8 cellular contexts compared by ENCODE assay signal in the genomic region with DNA sequence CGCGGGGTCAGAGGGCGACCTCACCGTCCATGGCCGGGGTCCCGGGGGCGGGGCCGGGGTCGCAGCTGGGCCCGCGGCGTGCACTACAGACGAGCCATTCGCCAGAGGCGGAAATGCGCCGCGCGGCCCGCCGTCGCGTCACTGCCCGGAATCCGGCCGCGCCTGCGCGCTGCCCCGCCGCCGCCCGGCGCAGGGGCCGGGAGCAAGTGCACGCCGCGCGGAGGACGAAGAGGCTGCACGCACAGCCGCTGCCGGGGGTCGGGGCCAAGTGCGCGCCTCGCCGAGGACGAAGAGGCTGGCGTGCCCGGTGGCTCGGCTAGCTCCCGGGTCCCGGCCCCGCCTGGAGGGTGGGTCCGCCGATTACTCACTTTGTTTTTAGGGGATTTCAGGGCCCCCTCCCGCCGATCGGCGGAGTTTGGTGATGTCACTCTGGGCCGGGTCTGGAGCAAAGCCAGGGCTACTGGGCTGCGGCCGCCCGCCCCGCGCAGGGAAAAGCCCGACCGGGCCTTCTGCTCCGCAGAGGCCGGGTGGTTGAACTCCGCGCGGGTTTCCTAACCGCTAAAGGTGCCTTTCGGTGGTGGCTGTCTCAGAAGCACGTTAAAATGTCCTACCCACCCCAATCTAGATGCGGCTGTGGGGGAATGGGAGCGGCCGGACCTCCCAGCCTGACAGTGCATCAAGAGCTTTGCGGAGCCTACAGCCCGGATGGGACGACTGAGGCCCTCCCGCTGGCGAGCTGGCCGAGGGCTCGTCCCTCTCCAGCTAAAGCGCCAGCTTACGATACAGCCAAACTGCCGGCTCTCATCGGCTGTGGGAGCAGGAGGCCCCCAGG. TPM values are rescaled to one million over a fixed set of nuclear protein-coding genes. Genes with fewer than 3 reads are reported as not detected.
DNase-seq lines count a peak whose midpoint lies in the region; ATAC-seq and TF ChIP-seq lines count a peak whose summit lies in the region.

A gene (minus strand): TSS at position 115 of the 832 bp plus-strand sequence. CDS start 84 bp downstream, at position 31.

- H3K27ac ChIP-seq in KMS-11 (peak within 1 kb of the TSS; percentile 89), neural cell (ENCODE audit: low read length) (peak within 1 kb of the TSS; percentile 95), stomach (peak within 1 kb of the TSS; percentile 98 to 100 (median 99))

- peaks cover 3% of the 10 kb centered on the region; the same call in 1 of the 2 replicates for H3K36me3 ChIP-seq in KMS-11 (ENCODE audit: insufficient read depth)
- no peaks in the 10 kb centered on the region for H3K36me3 ChIP-seq in neural cell (ENCODE audit: insufficient read depth, low read length)
- H3K36me3 ChIP-seq in stomach = peaks cover 32 to 39% (median 35%) of the 10 kb centered on the region in 4 donors

- WGBS in stomach, 5 donors = 0% methylated on average over 11 to 91 of the region's 91 CpGs

- H3K4me3 ChIP-seq in KMS-11 (IDR thresholded peaks at IDR 0.05; ENCODE audit: insufficient read depth, low read depth, low read length) (no peak within 1 kb of the TSS), fibroblast of the aortic adventitia (ENCODE audit: low read depth, low read length) (peak within 1 kb of the TSS; percentile 81), neural cell (ENCODE audit: low read length) (peak within 1 kb of the TSS; percentile 96), stomach (peak within 1 kb of the TSS; percentile 64 to 98 (median 87))

- no peaks in the 10 kb centered on the region for H3K9me2 ChIP-seq in neural cell (ENCODE audit: insufficient read depth, low read length)

- H4K20me1 ChIP-seq in KMS-11 (ENCODE audit: insufficient read depth) (no peaks in the 10 kb centered on the region), neural cell (ENCODE audit: insufficient read depth) (no peaks in the 10 kb centered on the region)

- peaks cover 4% of the 10 kb centered on the region for H3F3A ChIP-seq in neural cell (ENCODE audit: insufficient read depth, low read length, poor library complexity, severe bottlenecking)

- peak; percentile 82 for ATAC-seq in GM21737 (IDR thresholded peaks at IDR 0.05; ENCODE audit: unreplicated experiment)

- intact Hi-C loops in stomach (cut with DNase I; ENCODE audit: low total_unique reads) = no loop called here

- TF ChIP-seq EP300 in neural cell (conservative IDR thresholded peaks at IDR 0.05; ENCODE audit: poor library complexity, severe bottlenecking) = peak; percentile 41
- no peak for TF ChIP-seq EP300 in stomach (IDR thresholded peaks at IDR 0.05)

- no peak for TF ChIP-seq CTCF in KMS-11 (conservative IDR thresholded peaks at IDR 0.05; ENCODE audit: low read depth, low read length)
- no peak for TF ChIP-seq CTCF in fibroblast of the aortic adventitia (IDR thresholded peaks at IDR 0.05; ENCODE audit: insufficient read depth, low read length)
- no peak for TF ChIP-seq CTCF in neural cell (IDR thresholded peaks at IDR 0.05; ENCODE audit: poor library complexity, severe bottlenecking)
- no peak for TF ChIP-seq CTCF in stomach (IDR thresholded peaks at IDR 0.05)

- H3K4me1 ChIP-seq in KMS-11 (ENCODE audit: low read depth, poor library complexity, severe bottlenecking) = peaks cover 17% of the 10 kb centered on the region
- H3K4me1 ChIP-seq in stomach = peaks cover 23 to 50% (median 40%) of the 10 kb centered on the region in 4 donors

- H2AFZ ChIP-seq in KMS-11 (ENCODE audit: low read depth) (peak within 1 kb of the TSS; percentile 89), neural cell (ENCODE audit: low read depth, low read length) (peak within 1 kb of the TSS; percentile 83)

- peak within 1 kb of the TSS; percentile 70 for H3K9ac ChIP-seq in KMS-11
- H3K9ac ChIP-seq in neural cell (ENCODE audit: low read length) = peak within 1 kb of the TSS; percentile 98

- H3K4me2 ChIP-seq in KMS-11 = peak within 1 kb of the TSS; percentile 94
- peak within 1 kb of the TSS; percentile 91 for H3K4me2 ChIP-seq in neural cell (ENCODE audit: low read length)

- peaks cover 16% of the 10 kb centered on the region for H3K79me2 ChIP-seq in KMS-11 (ENCODE audit: insufficient read depth, low read depth)
- peaks cover 10% of the 10 kb centered on the region for H3K79me2 ChIP-seq in neural cell (replicated peaks; ENCODE audit: insufficient read depth, low read length)

- H3K9me3 ChIP-seq in neural cell (ENCODE audit: low read length) (no peaks in the 10 kb centered on the region), stomach (no peaks in the 10 kb centered on the region)

- no peaks in the 10 kb centered on the region for H3K27me3 ChIP-seq in KMS-11 (ENCODE audit: insufficient read depth, low read depth)
- H3K27me3 ChIP-seq in neural cell (ENCODE audit: insufficient read depth, low read depth, low read length) = no peaks in the 10 kb centered on the region
- no peaks in the 10 kb centered on the region for H3K27me3 ChIP-seq in stomach

- TF ChIP-seq RAD21 in neural cell (conservative IDR thresholded peaks at IDR 0.05) = no peak

- peak in 2 of 4 donors; percentile 72 to 82 for TF ChIP-seq POLR2A in stomach (IDR thresholded peaks at IDR 0.05)

- DNase-seq in Daoy (ENCODE audit: low read depth) (peak; percentile 97), SHP77 (lab: John Stamatoyannopoulos, UW) (peak; percentile 75 to 90), fibroblast of the aortic adventitia (ENCODE audit: low read depth) (peak; percentile 94), stomach (peak; percentile 93)
- DNase-seq in activated effector memory CD4-positive, alpha-beta T cell treated with Interleukin-2 at 50 U/mL for 16 hours = peak; percentile 86

TF ChIP-seq in neural cell, 6 proteins besides CTCF, POLR2A, EP300 and RAD21:
- TF ChIP-seq, protein P1, sequence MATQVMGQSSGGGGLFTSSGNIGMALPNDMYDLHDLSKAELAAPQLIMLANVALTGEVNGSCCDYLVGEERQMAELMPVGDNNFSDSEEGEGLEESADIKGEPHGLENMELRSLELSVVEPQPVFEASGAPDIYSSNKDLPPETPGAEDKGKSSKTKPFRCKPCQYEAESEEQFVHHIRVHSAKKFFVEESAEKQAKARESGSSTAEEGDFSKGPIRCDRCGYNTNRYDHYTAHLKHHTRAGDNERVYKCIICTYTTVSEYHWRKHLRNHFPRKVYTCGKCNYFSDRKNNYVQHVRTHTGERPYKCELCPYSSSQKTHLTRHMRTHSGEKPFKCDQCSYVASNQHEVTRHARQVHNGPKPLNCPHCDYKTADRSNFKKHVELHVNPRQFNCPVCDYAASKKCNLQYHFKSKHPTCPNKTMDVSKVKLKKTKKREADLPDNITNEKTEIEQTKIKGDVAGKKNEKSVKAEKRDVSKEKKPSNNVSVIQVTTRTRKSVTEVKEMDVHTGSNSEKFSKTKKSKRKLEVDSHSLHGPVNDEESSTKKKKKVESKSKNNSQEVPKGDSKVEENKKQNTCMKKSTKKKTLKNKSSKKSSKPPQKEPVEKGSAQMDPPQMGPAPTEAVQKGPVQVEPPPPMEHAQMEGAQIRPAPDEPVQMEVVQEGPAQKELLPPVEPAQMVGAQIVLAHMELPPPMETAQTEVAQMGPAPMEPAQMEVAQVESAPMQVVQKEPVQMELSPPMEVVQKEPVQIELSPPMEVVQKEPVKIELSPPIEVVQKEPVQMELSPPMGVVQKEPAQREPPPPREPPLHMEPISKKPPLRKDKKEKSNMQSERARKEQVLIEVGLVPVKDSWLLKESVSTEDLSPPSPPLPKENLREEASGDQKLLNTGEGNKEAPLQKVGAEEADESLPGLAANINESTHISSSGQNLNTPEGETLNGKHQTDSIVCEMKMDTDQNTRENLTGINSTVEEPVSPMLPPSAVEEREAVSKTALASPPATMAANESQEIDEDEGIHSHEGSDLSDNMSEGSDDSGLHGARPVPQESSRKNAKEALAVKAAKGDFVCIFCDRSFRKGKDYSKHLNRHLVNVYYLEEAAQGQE (IDR thresholded peaks at IDR 0.05; ENCODE audit: borderline replicate concordance) = no peak
- TF ChIP-seq EZH2 (IDR thresholded peaks at IDR 0.05; ENCODE audit: borderline replicate concordance, insufficient read depth, low read length, poor library complexity, severe bottlenecking) (no peak), SMC3 (conservative IDR thresholded peaks at IDR 0.05; ENCODE audit: poor library complexity) (no peak), TAF1 (IDR thresholded peaks at IDR 0.05; ENCODE audit: low read depth) (peak; percentile 37), POLR2AphosphoS5 (IDR thresholded peaks at IDR 0.05) (peak; percentile 87), MXI1 (conservative IDR thresholded peaks at IDR 0.05; ENCODE audit: poor library complexity, severe bottlenecking) (peak; percentile 84)

RNA-seq across cellular contexts. Expression of the gene that starts here (rescaled TPM):
- 14.9 and 19.7 TPM in 2 replicates for total RNA-seq in Daoy (2014; rRNA removed; shearing (Covaris generic))
- 10.2 and 39.5 TPM in 2 replicates for total RNA-seq in fibroblast of the aortic adventitia (ENCODE audit: low replicate concordance)
- 19.3 and 19.5 TPM in 2 replicates for polyA plus RNA-seq in neural cell
- polyA minus RNA-seq in neural cell = 22.4 and 24.0 TPM in 2 replicates
- 10 to 100 TPM; 27.4 to 68.8 (median 54.0) TPM for total RNA-seq in stomach
- polyA plus RNA-seq in stomach = 10 to 100 TPM; 37.9 to 56.8 (median 39.2) TPM
